In the genomic region with DNA sequence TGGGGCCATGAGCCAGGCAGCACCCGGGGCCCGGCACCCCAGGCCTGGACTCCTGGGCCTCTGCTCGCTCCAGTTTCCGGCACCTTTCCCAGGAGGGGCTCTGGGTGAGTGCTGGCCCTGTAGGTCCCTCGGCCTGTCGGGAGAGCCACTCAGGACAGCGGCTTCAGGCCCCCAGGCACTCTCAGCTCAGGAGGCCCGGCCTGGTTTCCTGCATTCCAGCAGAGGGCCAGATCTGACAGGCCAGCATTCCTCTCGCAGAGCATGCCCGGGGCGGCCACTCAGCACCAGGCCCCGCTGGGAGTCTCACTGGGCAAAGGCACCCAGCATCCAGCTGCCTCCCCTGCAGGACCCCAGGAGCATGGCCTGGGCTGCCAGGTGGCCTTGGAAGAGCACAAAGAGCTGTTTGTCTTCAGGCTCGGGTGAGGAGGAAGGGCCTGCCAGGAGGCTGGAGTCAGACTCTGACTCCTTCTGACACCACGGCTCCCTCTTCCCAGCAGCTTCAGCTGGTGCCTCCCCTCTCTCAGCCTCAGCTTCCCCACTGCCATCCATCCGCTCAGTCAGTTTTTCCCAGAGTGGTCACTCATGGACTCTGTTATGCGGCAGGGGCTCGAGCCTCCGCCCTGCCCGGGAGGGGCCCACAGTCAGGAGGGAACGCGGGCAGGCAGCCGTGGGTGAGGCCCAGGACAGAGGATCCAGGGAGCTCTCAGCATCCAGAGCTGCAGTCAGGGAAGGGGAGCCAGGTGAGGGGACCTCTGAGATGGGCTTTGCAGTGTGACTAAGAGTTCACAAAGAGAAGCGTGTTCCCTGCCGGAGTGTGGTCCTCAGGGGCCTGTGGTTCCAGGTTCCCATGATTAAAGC, we compare ENCODE assay signal across 11 cellular contexts. TPM values are rescaled to one million over a fixed set of nuclear protein-coding genes. Genes with fewer than 3 reads are reported as not detected.
DNase-seq lines count a peak whose midpoint lies in the region; FAIRE-seq and TF ChIP-seq lines count a peak whose summit lies in the region.
"Had no signal": no experiment of that assay in that cellular context is flagged by ENCODE, and none has a peak within 500 bp of the region (broad histone marks: within the 10 kb centered on the region; RNA-seq: fewer than 3 reads in every experiment).

No MANE protein-coding gene starts in this region.

- FAIRE-seq in H1 (lab: Jason Lieb, UNC): no peak

- H4K8ac ChIP-seq in H1 (ENCODE audit: extremely low read depth, insufficient read depth, low read length): peak overlapping the region; percentile 82; the same call in 1 of the 2 replicates

- H3K27me3 ChIP-seq in H1 (replicated peaks in 1 of 4; ENCODE audit: control insufficient read depth in 3 of 4, extremely low read depth in 1 of 4, insufficient read depth in 3 of 4, low read length in 3 of 4): no peaks in the 10 kb centered on the region
- no peaks in the 10 kb centered on the region for H3K27me3 ChIP-seq in transverse colon

- TF ChIP-seq RAD21 in H1 (IDR thresholded peaks at IDR 0.05 in 1 of 2, conservative IDR thresholded peaks at IDR 0.05 in 1 of 2; ENCODE audit: low read depth in 2 of 2, low read length in 2 of 2): no peak; a peak in 1 of 4 replicates

- no peak overlapping the region for H3K23ac ChIP-seq in H1 (ENCODE audit: insufficient read length)

- H3K9ac ChIP-seq in H1 (replicated peaks in 1 of 4; ENCODE audit: extremely low read depth in 1 of 4, low read depth in 3 of 4, low read length in 3 of 4): no peak overlapping the region

- peak overlapping the region; percentile 68; the same call in 1 of the 2 replicates for H2BK12ac ChIP-seq in H1 (ENCODE audit: low read depth, low read length)

- H3K9me3 ChIP-seq in H1 (ENCODE audit: insufficient read depth in 2 of 2, low read depth in 1 of 2, low read length in 1 of 2) (no peaks in the 10 kb centered on the region), mesodermal cell (ENCODE audit: control insufficient read depth, low read length) (no peaks in the 10 kb centered on the region), transverse colon (no peaks in the 10 kb centered on the region)

- H2AFZ ChIP-seq in H1 (ENCODE audit: low read length): no peak overlapping the region

- H3K23me2 ChIP-seq in H1 (ENCODE audit: low read depth, low read length): no peaks in the 10 kb centered on the region

- no peaks in the 10 kb centered on the region for H3K79me1 ChIP-seq in H1 (ENCODE audit: low read depth, low read length)

- H3K79me2 ChIP-seq in H1 (ENCODE audit: control insufficient read depth in 1 of 2, insufficient read depth in 2 of 2, low read length in 2 of 2): no peaks in the 10 kb centered on the region

- H2BK15ac ChIP-seq in H1 (ENCODE audit: low read length): 0 out of 2 replicates have a peak overlapping the region, but pooled peaks have one; percentile 95

- TF ChIP-seq EP300 in H1 (IDR thresholded peaks at IDR 0.05; ENCODE audit: borderline replicate concordance in 1 of 2, low read depth in 2 of 2, low read length in 2 of 2) (no peak), transverse colon (IDR thresholded peaks at IDR 0.05; ENCODE audit: low read depth) (no peak)

- H2BK5ac ChIP-seq in H1 (ENCODE audit: low read depth, low read length): 0 out of 2 replicates have a peak overlapping the region, but pooled peaks have one; percentile 24

- POLR2A ChIA-PET in H1 (lab: Charles Lee; ENCODE audit: partially characterized antibody): interaction anchor here (0.6 to 1.6 kb wide), 2 partner anchors 8 to 1257 kb away, joined by 3 to 5 read pairs; no protein-coding TSS in a partner anchor

- H3K4me1 ChIP-seq in H1 (replicated peaks in 1 of 4; ENCODE audit: control insufficient read depth in 3 of 4, insufficient read depth in 4 of 4, low read length in 3 of 4) (peaks cover 0 to 16% (median 2%) of the 10 kb centered on the region in 4 experiments; a peak in 4 of 7 replicates), mesodermal cell (ENCODE audit: control insufficient read depth, insufficient read depth, low read length, poor library complexity, severe bottlenecking) (peaks cover 32% of the 10 kb centered on the region), transverse colon (no peaks in the 10 kb centered on the region)

- no peaks in the 10 kb centered on the region for H4K20me1 ChIP-seq in H1 (replicated peaks in 1 of 2; ENCODE audit: control insufficient read depth in 1 of 2, insufficient read depth in 2 of 2, low read length in 2 of 2)

- no peak overlapping the region for H2BK120ac ChIP-seq in H1 (replicated peaks; ENCODE audit: low read depth, low read length)

- intact Hi-C loops in transverse colon (cut with DNase I; ENCODE audit: low total_unique reads): no loop called here

- no peaks in the 10 kb centered on the region for H3K36me3 ChIP-seq in H1 (ENCODE audit: control insufficient read depth in 2 of 4, insufficient read depth in 4 of 4, low read length in 3 of 4)
- no peaks in the 10 kb centered on the region for H3K36me3 ChIP-seq in mesodermal cell (ENCODE audit: control insufficient read depth, insufficient read depth, low read length)
- no peaks in the 10 kb centered on the region for H3K36me3 ChIP-seq in transverse colon

- H3K27ac ChIP-seq in H1 (ENCODE audit: low read depth, low read length): no peak overlapping the region
- peak overlapping the region; percentile 43 for H3K27ac ChIP-seq in mesodermal cell (ENCODE audit: low read depth, low read length, severe bottlenecking)
- peak overlapping the region in 1 of 4 donors; percentile 11 for H3K27ac ChIP-seq in transverse colon

- TF ChIP-seq CTCF in H1 (IDR thresholded peaks at IDR 0.05; ENCODE audit: control extremely low read depth in 1 of 3, insufficient read depth in 1 of 3, low read depth in 1 of 3, low read length in 3 of 3): no peak
- TF ChIP-seq CTCF in transverse colon (IDR thresholded peaks at IDR 0.05): no peak

- WGBS in H1 (ENCODE audit: extremely low coverage in 1 of 2, insufficient coverage in 1 of 2, insufficient read length in 1 of 2, insufficient replicate concordance in 2 of 2, low coverage in 1 of 2, low lambda C conversion rate in 2 of 2, missing lambda C conversion rate in 1 of 2), 2 experiments: 88% methylated on average over 21 of the region's 24 CpGs; no CpG with 5 or more reads in 1 of the 2 experiments
- WGBS in mesodermal cell (ENCODE audit: insufficient coverage in 2 of 2), 2 experiments: 72 to 77% methylated on average over 23 of the region's 24 CpGs
- 81% methylated on average over 24 of the region's 24 CpGs; no CpG with 5 or more reads in 1 of the 2 donors for WGBS in transverse colon (ENCODE audit: low coverage in 1 of 2), 2 donors

- H3K4me3 ChIP-seq in H1 (ENCODE audit: extremely low read depth in 1 of 4, insufficient read depth in 2 of 4, low read depth in 3 of 4, low read length in 4 of 4) (no peak overlapping the region), mesodermal cell (ENCODE audit: extremely low read depth, insufficient read depth, low read length, poor library complexity, severe bottlenecking) (no peak overlapping the region), transverse colon (no peak overlapping the region)

- no peak overlapping the region for H4K5ac ChIP-seq in H1 (ENCODE audit: insufficient read length, low read depth, low read length)

- no peak overlapping the region for H2AK5ac ChIP-seq in H1 (ENCODE audit: low read depth, low read length)

- no peak overlapping the region for H3K18ac ChIP-seq in H1 (ENCODE audit: extremely low read depth, low read length)

- 0 out of 2 replicates have a peak overlapping the region, but pooled peaks have one; percentile 67 for H2BK20ac ChIP-seq in H1 (ENCODE audit: low read length)

- no peak overlapping the region for H3K14ac ChIP-seq in H1 (ENCODE audit: insufficient read length)

- H4K91ac ChIP-seq in H1 (replicated peaks; ENCODE audit: insufficient read length, low read length): peak overlapping the region; percentile 54

- H3K4ac ChIP-seq in H1 (replicated peaks; ENCODE audit: insufficient read length, low read depth, low read length): no peak overlapping the region

- peak; percentile 1 for DNase-seq in activated gamma-delta T cell treated with Interleukin-2 at 50 U/mL for 16 hours
- DNase-seq in activated gamma-delta T cell (lab: John Stamatoyannopoulos, UW): no peak
- DNase-seq in H1 (ENCODE audit: low read depth in 1 of 2, low spot score in 2 of 2): peak in 1 of 2 experiments; percentile 55
- DNase-seq in transverse colon: peak; percentile 6
- DNase-seq in NCI-H2081 (lab: John Stamatoyannopoulos, UW): no peak
- no peak for DNase-seq in SIG-M5 (lab: John Stamatoyannopoulos, UW)
- DNase-seq in SIG-M5 treated with dmso at 0.1 percent for 504 hours (lab: John Stamatoyannopoulos, UW; ENCODE audit: unreplicated experiment): no peak
- DNase-seq: NCI-H526 treated with DMSO at 0.1 percent for 48 hours had no signal

- in situ Hi-C loops in transverse colon (cut with MboI; ENCODE audit: low pct_ligation_motif_present in 1 of 4, low pct_unique_long_range_greater_than_20kb in 1 of 4, low sequenced_read_pairs in 3 of 4): no loop called here

- no peak overlapping the region for H3K56ac ChIP-seq in H1 (replicated peaks; ENCODE audit: insufficient read length, low read depth, low read length)

- CTCF ChIA-PET in H1 (lab: Charles Lee; ENCODE audit: partially characterized antibody): interaction anchor here (0.9 to 2.6 kb wide), 7 partner anchors 10 to 133 kb away, joined by 3 to 7 read pairs (median 4); no protein-coding TSS in a partner anchor

- no peak overlapping the region for H3K4me2 ChIP-seq in H1 (ENCODE audit: insufficient read depth in 1 of 2, low read depth in 2 of 2, low read length in 2 of 2)

- TF ChIP-seq POLR2A in H1 (IDR thresholded peaks at IDR 0.05; ENCODE audit: control extremely low read depth in 1 of 2, low read depth in 2 of 2, low read length in 2 of 2) (no peak), transverse colon (IDR thresholded peaks at IDR 0.05) (no peak)

TF ChIP-seq in H1, 55 proteins besides CTCF, POLR2A, EP300 and RAD21 (continues in another document):
- TF ChIP-seq KDM5A (IDR thresholded peaks at IDR 0.05; ENCODE audit: low read length): no peak
- TF ChIP-seq BACH1 (IDR thresholded peaks at IDR 0.05; ENCODE audit: low read length): no peak
- TF ChIP-seq JUN (IDR thresholded peaks at IDR 0.05; ENCODE audit: low read depth, low read length): no peak
- TF ChIP-seq CTBP2 (IDR thresholded peaks at IDR 0.05; ENCODE audit: borderline replicate concordance, insufficient read depth, insufficient read length, low read length): no peak
- TF ChIP-seq SUZ12 (IDR thresholded peaks at IDR 0.05; ENCODE audit: low read length): no peak

RNA-seq across cellular contexts. Expression of gene WNT9A, which starts 51.7 kb away (rescaled TPM):
- total RNA-seq in H1 (2021; fragmentation: NEBNext Ultra II Directional; extraction: Animal tissue kit (Norgen Biotek cat#: 25700)): 0.78 and 1.1 TPM in 2 replicates
- 1.5 and 2.2 TPM in 2 replicates for polyA plus RNA-seq in H1 (2011; rRNA removed)
- polyA plus RNA-seq in H1 (2011; cell fraction: cytosol; rRNA removed): 2.0 TPM
- 3.0 TPM for polyA plus RNA-seq in H1 (2011; cell fraction: nucleus; rRNA removed)
- polyA plus RNA-seq in H1 (2012, experiment 1 of 2): 1.4 to 2.0 TPM (median 1.9 TPM) in 4 replicates
- polyA plus RNA-seq in H1 (2012, experiment 2 of 2): 0.67 TPM
- polyA plus RNA-seq in H1 (2013, experiment 1 of 2): 0.41 TPM
- polyA plus RNA-seq in H1 (2013, experiment 2 of 2): 0.50 TPM
- 1.9 and 2.1 TPM in 2 replicates for polyA minus RNA-seq in H1 (2011; rRNA and poly(A)+ RNA removed)
- polyA minus RNA-seq in H1 (2011; cell fraction: cytosol; rRNA and poly(A)+ RNA removed): 0.95 TPM
- polyA minus RNA-seq in H1 (2011; cell fraction: nucleus; rRNA and poly(A)+ RNA removed): 1.2 TPM
- 1.3 TPM for polyA plus RNA-seq in mesodermal cell (2013, experiment 1 of 2)
- 0.81 TPM for polyA plus RNA-seq in mesodermal cell (2013, experiment 2 of 2)
- total RNA-seq in transverse colon: 1 to 10 TPM; 1.2 to 4.0 (median 1.8) TPM
- total RNA-seq: activated CD8-positive, alpha-beta memory T cell treated with anti-CD3 and anti-CD28 coated beads for 36 hours; B cell had no signal

Comparison
In these comparisons a context has a peak if more than half of its experiments do, and no peak if none do; other contexts are left out.
1. DNase-seq: peak in activated gamma-delta T cell treated with Interleukin-2 at 50 U/mL for 16 hours (single experiment) and transverse colon (single experiment); none in activated gamma-delta T cell (single experiment), NCI-H2081 (0 of 2), SIG-M5 (single experiment) and SIG-M5 treated with dmso at 0.1 percent for 504 hours (single experiment).